Comparison of ENCODE assay signal across 9 cellular contexts in genomic region chr9:91978739-91979414, GRCh38. TPM values are rescaled to one million over a fixed set of nuclear protein-coding genes. Genes with fewer than 3 reads are reported as not detected.
DNase-seq lines count a peak whose midpoint lies in the region; ATAC-seq and TF ChIP-seq lines count a peak whose summit lies in the region.
"Had no signal": no experiment of that assay in that cellular context is flagged by ENCODE, and none has a peak within 500 bp of the region (broad histone marks: within the 10 kb centered on the region; RNA-seq: fewer than 3 reads in every experiment).

No MANE protein-coding gene starts in this region.

- peaks cover 6% of the 10 kb centered on the region for H3K9me3 ChIP-seq in WERI-Rb-1 (ENCODE audit: severe bottlenecking)
- H3K9me3 ChIP-seq: thoracic aorta had no signal

- peak; percentile 49 for DNase-seq in HS-5 (ENCODE audit: low read depth)
- DNase-seq in WERI-Rb-1 = peak; percentile 65
- peak; percentile 56 for DNase-seq in kidney epithelial cell (ENCODE audit: low read depth)
- no peak for DNase-seq in stimulated activated CD4-positive, alpha-beta T cell treated with anti-CD3 and anti-CD28 coated beads, Interleukin-15, amount 100 ng/mL, for 24 hours
- no peak for DNase-seq in KG1 (lab: John Stamatoyannopoulos, UW)

- H3K36me3 Mint-ChIP-seq in activated T-helper 17 cell treated with anti-CD3 and anti-CD28 coated beads, Interleukin-2, amount 50 U/mL, for 72 hours (ENCODE audit: low read depth) = no peaks in the 10 kb centered on the region

- peaks cover 10% of the 10 kb centered on the region for H3K27me3 Mint-ChIP-seq in activated T-helper 17 cell treated with anti-CD3 and anti-CD28 coated beads, Interleukin-2, amount 50 U/mL, for 72 hours

- no peaks in the 10 kb centered on the region for H3K9me3 Mint-ChIP-seq in activated T-helper 17 cell treated with anti-CD3 and anti-CD28 coated beads, Interleukin-2, amount 50 U/mL, for 72 hours

- no peak for ATAC-seq in activated T-helper 17 cell treated with anti-CD3 and anti-CD28 coated beads, Interleukin-2, amount 50 U/mL, for 72 hours (replicated peaks)
- no peak for ATAC-seq in GM21723 (IDR thresholded peaks at IDR 0.05; ENCODE audit: unreplicated experiment)

- H3K27me3 ChIP-seq in WERI-Rb-1 (ENCODE audit: insufficient read depth, low read depth, severe bottlenecking) (no peaks in the 10 kb centered on the region), kidney epithelial cell (ENCODE audit: control insufficient read depth, insufficient read depth, low read length) (no peaks in the 10 kb centered on the region)

- H3K27ac ChIP-seq in C4-2B (no peak overlapping the region), WERI-Rb-1 (no peak overlapping the region)
- H3K27ac ChIP-seq: thoracic aorta had no signal

- H3K4me3 ChIP-seq in WERI-Rb-1 (ENCODE audit: low read depth, low read length) (no peak overlapping the region), kidney epithelial cell (ENCODE audit: low read depth, low read length) (no peak overlapping the region)
- H3K4me3 ChIP-seq: thoracic aorta had no signal

- H3K36me3 ChIP-seq in WERI-Rb-1 (no peaks in the 10 kb centered on the region), kidney epithelial cell (ENCODE audit: control insufficient read depth, insufficient read depth, low read length) (no peaks in the 10 kb centered on the region)
- H3K36me3 ChIP-seq: thoracic aorta had no signal

- H3K4me3 Mint-ChIP-seq in activated T-helper 17 cell treated with anti-CD3 and anti-CD28 coated beads, Interleukin-2, amount 50 U/mL, for 72 hours = no peak overlapping the region

- H3K4me1 Mint-ChIP-seq in activated T-helper 17 cell treated with anti-CD3 and anti-CD28 coated beads, Interleukin-2, amount 50 U/mL, for 72 hours = no peaks in the 10 kb centered on the region

- TF ChIP-seq CTCF in C4-2B (conservative IDR thresholded peaks at IDR 0.05) (peak; percentile 63), WERI-Rb-1 (IDR thresholded peaks at IDR 0.05; ENCODE audit: low read depth, low read length) (peak; percentile 80), kidney epithelial cell (IDR thresholded peaks at IDR 0.05; ENCODE audit: insufficient read depth, low read length, poor library complexity, severe bottlenecking) (peak; percentile 20)

- no peak overlapping the region for H3K27ac Mint-ChIP-seq in activated T-helper 17 cell treated with anti-CD3 and anti-CD28 coated beads, Interleukin-2, amount 50 U/mL, for 72 hours

RNA-seq across cellular contexts. Expression of gene ROR2, which starts 28.8 kb away (rescaled TPM):
- 1.2 and 2.9 TPM in 2 replicates for total RNA-seq in kidney epithelial cell
- under 1 TPM in 1 of 2 donors, not detected in 1; 0.08 TPM for total RNA-seq in activated T-helper 17 cell treated with anti-CD3 and anti-CD28 coated beads, Interleukin-2, amount 50 U/mL, for 72 hours

Comparison
In these comparisons a context has a peak if more than half of its experiments do, and no peak if none do; other contexts are left out.
1. CTCF ChIP-seq: peak in every context shown above with its lines; median percentile 80 in WERI-Rb-1; 63 in C4-2B; 20 in kidney epithelial cell.
2. DNase-seq: peak in HS-5 (single experiment), WERI-Rb-1 (single experiment) and kidney epithelial cell (single experiment); none in stimulated activated CD4-positive, alpha-beta T cell treated with anti-CD3 and anti-CD28 coated beads, Interleukin-15, amount 100 ng/mL, for 24 hours (single experiment) and KG1 (single experiment).